16 cellular contexts compared by ENCODE assay signal in genomic region chrX:44897539-44897938, GRCh38. TPM values are rescaled to one million over a fixed set of nuclear protein-coding genes. Genes with fewer than 3 reads are reported as not detected.
A peak's percentile ranks its signal among the peaks of the same experiment; 100 is the strongest.
DNase-seq lines count a peak whose midpoint lies in the region; ATAC-seq, FAIRE-seq and TF ChIP-seq lines count a peak whose summit lies in the region.
"Had no signal": no experiment of that assay in that cellular context is flagged by ENCODE, and none has a peak within 500 bp of the region (broad histone marks: within the 10 kb centered on the region; RNA-seq: fewer than 3 reads in every experiment).

No MANE protein-coding gene starts in this region.

- no peak overlapping the region for H2AFZ ChIP-seq in SU-DHL-6 (ENCODE audit: low read depth, low read length, severe bottlenecking)

- peaks cover 9 to 64% (median 23%) of the 10 kb centered on the region in 10 experiments; a peak in 19 of 20 replicates for H3K4me1 ChIP-seq in BLaER1 treated with 17β-estradiol and CSF1 and Interleukin-3, amounts not matched to agents 10 nM and 100 nM
- H3K4me1 ChIP-seq in mucosa of descending colon (ENCODE audit: low read depth): no peaks in the 10 kb centered on the region
- H3K4me1 ChIP-seq in uterus: no peaks in the 10 kb centered on the region

- H3K9ac ChIP-seq in BLaER1 treated with 17β-estradiol and CSF1 and Interleukin-3, amounts not matched to agents 10 nM and 100 nM: no peak overlapping the region
- H3K9ac ChIP-seq in SU-DHL-6 (ENCODE audit: low read length): no peak overlapping the region
- H3K9ac ChIP-seq: BLaER1 had no signal

- no peak for DNase-seq in GM12891 (ENCODE audit: insufficient read length, low spot score)
- DNase-seq in mucosa of descending colon: no peak
- no peak for DNase-seq in stimulated activated effector memory CD8-positive, alpha-beta T cell treated with anti-CD3 and anti-CD28 coated beads, Interleukin-12 subunit alpha, Interleukin-12 subunit beta, amount 100 ng/mL, for 72 hours (ENCODE audit: low spot score in 2 of 2)
- DNase-seq in uterus: no peak
- no peak for DNase-seq in hypothalamus (lab: John Stamatoyannopoulos, UW)
- DNase-seq in pons (ENCODE audit: low spot score): no peak
- DNase-seq: DMS79, H7, NCI-H1417, NCI-H187 treated with DMSO at 0.1 percent for 48 hours, NCI-H2227 treated with DMSO at 0.1 percent for 48 hours, NCI-H524 treated with DMSO at 0.1 percent for 48 hours had no signal

- H3K4me3 Mint-ChIP-seq in stimulated activated effector memory CD8-positive, alpha-beta T cell treated with anti-CD3 and anti-CD28 coated beads, Interleukin-12 subunit alpha, Interleukin-12 subunit beta, amount 100 ng/mL, for 72 hours: no peak overlapping the region

- H3K27ac ChIP-seq in BLaER1 treated with 17β-estradiol and CSF1 and Interleukin-3, amounts not matched to agents 10 nM and 100 nM: no peak overlapping the region
- H3K27ac ChIP-seq in SU-DHL-6 (ENCODE audit: low read depth, low read length) (peak overlapping the region; percentile 40; the same call in 1 of the 2 replicates), uterus (no peak overlapping the region)
- H3K27ac ChIP-seq: A549, BLaER1 had no signal

- peaks cover 22 to 95% (median 67%) of the 10 kb centered on the region in 11 experiments; a peak in 21 of 22 replicates for H4K20me1 ChIP-seq in BLaER1 treated with 17β-estradiol and CSF1 and Interleukin-3, amounts not matched to agents 10 nM and 100 nM
- H4K20me1 ChIP-seq in SU-DHL-6 (ENCODE audit: low read depth, low read length): peaks cover 3% of the 10 kb centered on the region; the same call in 1 of the 2 replicates

- TF ChIP-seq POLR2A in GM12891 (IDR thresholded peaks at IDR 0.05; ENCODE audit: low read depth, low read length) (no peak), uterus (IDR thresholded peaks at IDR 0.05) (no peak)

- no peaks in the 10 kb centered on the region for H3K9me2 ChIP-seq in SU-DHL-6 (replicated peaks; ENCODE audit: insufficient read depth, low read length)

- H3K9me3 Mint-ChIP-seq in stimulated activated effector memory CD8-positive, alpha-beta T cell treated with anti-CD3 and anti-CD28 coated beads, Interleukin-12 subunit alpha, Interleukin-12 subunit beta, amount 100 ng/mL, for 72 hours: no peaks in the 10 kb centered on the region

- H3K36me3 Mint-ChIP-seq in stimulated activated effector memory CD8-positive, alpha-beta T cell treated with anti-CD3 and anti-CD28 coated beads, Interleukin-12 subunit alpha, Interleukin-12 subunit beta, amount 100 ng/mL, for 72 hours: peaks cover 13% of the 10 kb centered on the region

- peaks cover 7% of the 10 kb centered on the region; the same call in 1 of the 2 replicates for H3F3A ChIP-seq in SU-DHL-6 (ENCODE audit: insufficient read depth)

- peak; percentile 43 for ATAC-seq in mucosa of descending colon
- no peak for ATAC-seq in stimulated activated effector memory CD8-positive, alpha-beta T cell treated with anti-CD3 and anti-CD28 coated beads, Interleukin-12 subunit alpha, Interleukin-12 subunit beta, amount 100 ng/mL, for 72 hours

- TF ChIP-seq CTCF in SU-DHL-6 (IDR thresholded peaks at IDR 0.05; ENCODE audit: insufficient read depth, low read length, poor library complexity, severe bottlenecking) (no peak), mucosa of descending colon (IDR thresholded peaks at IDR 0.05) (no peak), uterus (IDR thresholded peaks at IDR 0.05) (no peak)

- peaks cover 28% of the 10 kb centered on the region for H3K4me1 Mint-ChIP-seq in stimulated activated effector memory CD8-positive, alpha-beta T cell treated with anti-CD3 and anti-CD28 coated beads, Interleukin-12 subunit alpha, Interleukin-12 subunit beta, amount 100 ng/mL, for 72 hours

- peaks cover 0 to 69% (median 37%) of the 10 kb centered on the region in 11 experiments; a peak in 18 of 22 replicates for H3K36me3 ChIP-seq in BLaER1 treated with 17β-estradiol and CSF1 and Interleukin-3, amounts not matched to agents 10 nM and 100 nM
- H3K36me3 ChIP-seq in SU-DHL-6 (ENCODE audit: low read length): no peaks in the 10 kb centered on the region
- H3K36me3 ChIP-seq in mucosa of descending colon (ENCODE audit: low read depth): no peaks in the 10 kb centered on the region
- H3K36me3 ChIP-seq in uterus: no peaks in the 10 kb centered on the region

- intact Hi-C loops in mucosa of descending colon (cut with DNase I, micrococcal nuclease): no loop called here
- intact Hi-C loops in uterus (cut with DNase I; ENCODE audit: low total_unique reads): no loop called here

- H3K27ac Mint-ChIP-seq in stimulated activated effector memory CD8-positive, alpha-beta T cell treated with anti-CD3 and anti-CD28 coated beads, Interleukin-12 subunit alpha, Interleukin-12 subunit beta, amount 100 ng/mL, for 72 hours: no peak overlapping the region

- H3K9me3 ChIP-seq in BLaER1 treated with 17β-estradiol and CSF1 and Interleukin-3, amounts not matched to agents 10 nM and 100 nM (replicated peaks in 1 of 11): peaks cover 32 to 98% (median 87%) of the 10 kb centered on the region in 11 experiments; a peak in 21 of 22 replicates
- H3K9me3 ChIP-seq in SU-DHL-6 (ENCODE audit: insufficient read depth, low read length) (no peaks in the 10 kb centered on the region), mucosa of descending colon (no peaks in the 10 kb centered on the region), uterus (peaks cover 0 to under 1% of the 10 kb centered on the region in 2 donors)
- H3K9me3 ChIP-seq: A549 had no signal

- H3K79me2 ChIP-seq in SU-DHL-6 (ENCODE audit: insufficient read depth, low read length): peaks cover 92% of the 10 kb centered on the region

- H3K4me2 ChIP-seq in BLaER1 treated with 17β-estradiol and CSF1 and Interleukin-3, amounts not matched to agents 10 nM and 100 nM: peak overlapping the region in 7 of 11 experiments; percentile 3 to 70 (median 26); a peak in 6 of 22 replicates
- H3K4me2 ChIP-seq in SU-DHL-6 (ENCODE audit: low read depth, low read length, poor library complexity, severe bottlenecking): no peak overlapping the region
- H3K4me2 ChIP-seq: A549, BLaER1 had no signal

- no peaks in the 10 kb centered on the region for H3K27me3 ChIP-seq in BLaER1 treated with 17β-estradiol and CSF1 and Interleukin-3, amounts not matched to agents 10 nM and 100 nM
- H3K27me3 ChIP-seq in SU-DHL-6 (ENCODE audit: low read length): no peaks in the 10 kb centered on the region
- no peaks in the 10 kb centered on the region for H3K27me3 ChIP-seq in uterus
- H3K27me3 ChIP-seq: BLaER1 had no signal

- H3K4me3 ChIP-seq in BLaER1 treated with 17β-estradiol and CSF1 and Interleukin-3, amounts not matched to agents 10 nM and 100 nM: no peak overlapping the region
- H3K4me3 ChIP-seq in SU-DHL-6 (ENCODE audit: insufficient read depth, low read length, poor library complexity, severe bottlenecking) (no peak overlapping the region), mucosa of descending colon (no peak overlapping the region), uterus (no peak overlapping the region)
- H3K4me3 ChIP-seq: A549, BLaER1 had no signal

- FAIRE-seq in GM12891 (lab: Jason Lieb, UNC): peak; percentile 54
- FAIRE-seq: A549 had no signal

TF ChIP-seq in GM12891, 5 proteins besides CTCF, POLR2A, EP300 and RAD21:
- no peak for TF ChIP-seq TAF1 (IDR thresholded peaks at IDR 0.05; ENCODE audit: low read depth, low read length)
- TF ChIP-seq PAX5 (IDR thresholded peaks at IDR 0.05; ENCODE audit: insufficient read depth, low read length, severe bottlenecking): no peak
- TF ChIP-seq SPI1 (IDR thresholded peaks at IDR 0.05; ENCODE audit: low read depth, low read length): no peak
- no peak for TF ChIP-seq POU2F2 (IDR thresholded peaks at IDR 0.05; ENCODE audit: low read depth, low read length)
- TF ChIP-seq POLR2AphosphoS5 (IDR thresholded peaks at IDR 0.05; ENCODE audit: low read depth, low read length): no peak

RNA-seq across cellular contexts. Expression of gene KDM6A, which starts 24.6 kb away (rescaled TPM):
- 7.3 TPM for polyA plus RNA-seq in GM12891 (2012; ENCODE audit: low read depth, missing spikeins)
- total RNA-seq in mucosa of descending colon (10 to 100 TPM; 24.0 to 41.5 (median 36.5) TPM), uterus (10 to 100 TPM; 26.2 to 69.0 (median 57.9) TPM)

RNA-seq across cellular contexts. Expression of gene DUSP21, which starts 53.7 kb away (rescaled TPM):
- polyA plus RNA-seq in GM12891 (2012; ENCODE audit: low read depth, missing spikeins): not detected
- total RNA-seq in mucosa of descending colon (not detected), uterus (not detected)
- total RNA-seq: H7 had no signal
- polyA plus RNA-seq: A549 had no signal
